Comparison of ENCODE assay signal across 1 cellular context in genomic region chr7:128135275-128136214, GRCh38.
A peak's percentile ranks its signal among the peaks of the same experiment; 100 is the strongest.
TF ChIP-seq lines count a peak whose summit lies in the region.

No MANE protein-coding gene starts in this region.

TF ChIP-seq in WTC11, 78 proteins besides CTCF, POLR2A, EP300 and RAD21 (continued from another document):
- TF ChIP-seq FOXP1 (CRISPR knock-in tag; IDR thresholded peaks at IDR 0.05; ENCODE audit: borderline replicate concordance) = peak; percentile 84
